Comparison of ENCODE assay signal across 17 cellular contexts in genomic region chr2:202762546-202762945, GRCh38.
DNase-seq lines count a peak whose midpoint lies in the region; ATAC-seq lines count a peak whose summit lies in the region.
"Had no signal": no experiment of that assay in that cellular context is flagged by ENCODE, and none has a peak within 500 bp of the region (broad histone marks: within the 10 kb centered on the region; RNA-seq: fewer than 3 reads in every experiment).

No MANE protein-coding gene starts in this region.

- DNase-seq in SIG-M5 treated with dmso at 0.1 percent for 504 hours (lab: John Stamatoyannopoulos, UW; ENCODE audit: unreplicated experiment) (peak; percentile 20), SIG-M5 (lab: John Stamatoyannopoulos, UW) (no peak), Kasumi-1 (lab: John Stamatoyannopoulos, UW) (peak; percentile 75 to 80), posterior vena cava (ENCODE audit: low spot score) (no peak), GM19238 (ENCODE audit: insufficient read length, low spot score) (no peak)
- no peak for DNase-seq in natural killer cell treated with Interleukin-12 subunit alpha and Interleukin-12 subunit beta and Interleukin-15 and Interleukin-18, amount 100 ng/mL, for 72 hours (ENCODE audit: low spot score)
- DNase-seq: 8988T; heart left ventricle; mesendoderm; NCI-H2029; NCI-H510A treated with DMSO at 0.1 percent for 48 hours; stimulated activated CD4-positive, alpha-beta T cell treated with anti-CD3 and anti-CD28 coated beads, Interleukin-2, amount 100 ng/mL, for 48 hours; thyroid gland had no signal

- intact Hi-C loops in posterior vena cava (cut with DNase I): no loop called here

- peak overlapping the region; percentile 16 for H3K4me3 Mint-ChIP-seq in activated T-helper 17 cell treated with anti-CD3 and anti-CD28 coated beads, Interleukin-2, amount 50 U/mL, for 72 hours
- H3K4me3 Mint-ChIP-seq in natural killer cell treated with Interleukin-12 subunit alpha and Interleukin-12 subunit beta and Interleukin-15 and Interleukin-18, amount 100 ng/mL, for 72 hours: no peak overlapping the region
- H3K4me3 Mint-ChIP-seq: dendritic cell treated with granulocyte-macrophage colony-stimulating factor and Interleukin-4, amounts not matched to agents 40 ng/mL and 50 ng/mL, for 4 days; GM23338 had no signal

- no peaks in the 10 kb centered on the region for H3K9me3 Mint-ChIP-seq in activated T-helper 17 cell treated with anti-CD3 and anti-CD28 coated beads, Interleukin-2, amount 50 U/mL, for 72 hours
- H3K9me3 Mint-ChIP-seq in natural killer cell treated with Interleukin-12 subunit alpha and Interleukin-12 subunit beta and Interleukin-15 and Interleukin-18, amount 100 ng/mL, for 72 hours: no peaks in the 10 kb centered on the region
- H3K9me3 Mint-ChIP-seq: dendritic cell treated with granulocyte-macrophage colony-stimulating factor and Interleukin-4, amounts not matched to agents 40 ng/mL and 50 ng/mL, for 4 days; GM23338 had no signal

- H3K27ac Mint-ChIP-seq in activated T-helper 17 cell treated with anti-CD3 and anti-CD28 coated beads, Interleukin-2, amount 50 U/mL, for 72 hours: peak overlapping the region; percentile 37
- H3K27ac Mint-ChIP-seq in natural killer cell treated with Interleukin-12 subunit alpha and Interleukin-12 subunit beta and Interleukin-15 and Interleukin-18, amount 100 ng/mL, for 72 hours: peak overlapping the region in 1 of 2 donors; percentile 42
- H3K27ac Mint-ChIP-seq: dendritic cell treated with granulocyte-macrophage colony-stimulating factor and Interleukin-4, amounts not matched to agents 40 ng/mL and 50 ng/mL, for 4 days; GM23338 had no signal

- H3K4me1 Mint-ChIP-seq in activated T-helper 17 cell treated with anti-CD3 and anti-CD28 coated beads, Interleukin-2, amount 50 U/mL, for 72 hours: peaks cover 14% of the 10 kb centered on the region
- H3K4me1 Mint-ChIP-seq in natural killer cell treated with Interleukin-12 subunit alpha and Interleukin-12 subunit beta and Interleukin-15 and Interleukin-18, amount 100 ng/mL, for 72 hours (ENCODE audit: low read depth in 2 of 2): peaks cover 6 to 7% of the 10 kb centered on the region in 2 donors
- H3K4me1 Mint-ChIP-seq: GM23338 had no signal

- no peaks in the 10 kb centered on the region for H3K27me3 Mint-ChIP-seq in activated T-helper 17 cell treated with anti-CD3 and anti-CD28 coated beads, Interleukin-2, amount 50 U/mL, for 72 hours
- no peaks in the 10 kb centered on the region for H3K27me3 Mint-ChIP-seq in natural killer cell treated with Interleukin-12 subunit alpha and Interleukin-12 subunit beta and Interleukin-15 and Interleukin-18, amount 100 ng/mL, for 72 hours
- H3K27me3 Mint-ChIP-seq: dendritic cell treated with granulocyte-macrophage colony-stimulating factor and Interleukin-4, amounts not matched to agents 40 ng/mL and 50 ng/mL, for 4 days had no signal

- peak; percentile 58 for ATAC-seq in activated T-helper 17 cell treated with anti-CD3 and anti-CD28 coated beads, Interleukin-2, amount 50 U/mL, for 72 hours (replicated peaks)
- peak; percentile 61 for ATAC-seq in natural killer cell treated with Interleukin-12 subunit alpha and Interleukin-12 subunit beta and Interleukin-15 and Interleukin-18, amount 100 ng/mL, for 72 hours
- ATAC-seq in GM21723 (IDR thresholded peaks at IDR 0.05; ENCODE audit: unreplicated experiment): no peak
- ATAC-seq: GM23338, heart left ventricle had no signal

- peaks cover 70% of the 10 kb centered on the region for H3K36me3 Mint-ChIP-seq in activated T-helper 17 cell treated with anti-CD3 and anti-CD28 coated beads, Interleukin-2, amount 50 U/mL, for 72 hours (ENCODE audit: low read depth)
- no peaks in the 10 kb centered on the region for H3K36me3 Mint-ChIP-seq in natural killer cell treated with Interleukin-12 subunit alpha and Interleukin-12 subunit beta and Interleukin-15 and Interleukin-18, amount 100 ng/mL, for 72 hours

Comparison
In these comparisons a context has a peak if more than half of its experiments do, and no peak if none do; other contexts are left out.
1. DNase-seq: peak in SIG-M5 treated with dmso at 0.1 percent for 504 hours (single experiment) and Kasumi-1 (2 of 2); none in SIG-M5 (single experiment), natural killer cell treated with Interleukin-12 subunit alpha and Interleukin-12 subunit beta and Interleukin-15 and Interleukin-18, amount 100 ng/mL, for 72 hours (single experiment), posterior vena cava (single experiment) and GM19238 (single experiment).